24 cellular contexts compared by ENCODE assay signal in the genomic region with DNA sequence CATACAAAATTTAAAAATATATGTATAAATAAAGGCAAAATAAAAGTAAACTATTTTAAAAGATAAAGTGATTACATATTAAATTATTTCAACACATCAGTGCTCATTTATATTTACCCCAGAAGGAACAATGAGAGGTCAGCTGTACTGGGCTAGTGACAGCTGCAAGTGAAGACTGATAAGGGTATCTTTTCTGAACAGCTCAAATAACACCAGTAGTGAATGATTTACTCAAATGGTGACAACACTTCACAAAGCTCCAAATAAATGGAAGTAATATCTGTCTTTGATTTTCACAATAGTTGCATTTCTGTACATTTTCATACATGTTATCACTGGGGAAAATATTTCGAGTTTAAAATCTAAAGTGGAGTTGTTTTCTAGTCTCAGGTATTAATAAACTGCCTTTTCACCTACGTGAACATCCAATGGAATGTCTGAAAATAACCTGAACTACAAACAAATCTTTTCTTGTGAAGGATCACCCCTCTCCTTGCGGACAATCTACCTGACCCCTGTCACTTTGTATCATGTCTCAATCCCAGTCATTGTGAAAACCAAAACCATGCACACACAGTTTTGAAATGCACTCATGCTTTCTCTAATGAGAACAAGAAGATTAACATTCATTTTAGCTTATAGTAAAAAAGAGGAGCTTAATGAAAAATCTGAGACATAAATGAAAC.
"Had no signal": no experiment of that assay in that cellular context is flagged by ENCODE, and none has a peak within 500 bp of the region (broad histone marks: within the 10 kb centered on the region; RNA-seq: fewer than 3 reads in every experiment).

No MANE protein-coding gene starts in this region.

- FAIRE-seq: frontal cortex had no signal

- DNase-seq: activated B cell treated with CpG ODN at 0.5 μM for 24 hours; activated CD4-positive, alpha-beta T cell treated with anti-CD3 and anti-CD28 coated beads, Interleukin-2, amount 10 ng/mL, durations not matched to agents 24 days and 14 days; activated CD8-positive, alpha-beta memory T cell treated with anti-CD3 and anti-CD28 coated beads, Interleukin-2, amount 50 U/mL, for 4 hours; activated CD8-positive, alpha-beta T cell treated with anti-CD3 and anti-CD28 coated beads, Interleukin-2, amount 10 ng/mL, durations not matched to agents 7 days and 5 days; activated naive CD8-positive, alpha-beta T cell treated with anti-CD3 and anti-CD28 coated beads for 36 hours; anterior cingulate cortex; cerebellar nuclear complex; effector CD8-positive, alpha-beta T cell; head of caudate nucleus; left cardiac atrium; lower lobe of right lung; naive B cell; posterior cingulate gyrus; stimulated activated CD4-positive, alpha-beta T cell treated with anti-CD3 and anti-CD28 coated beads, Interleukin-4, amount 100 ng/mL, for 4 hours; stimulated activated CD8-positive, alpha-beta memory T cell treated with anti-CD3 and anti-CD28 coated beads, Interleukin-4, amount 100 ng/mL, for 48 hours; stimulated activated naive CD4-positive, alpha-beta T cell treated with Interleukin-2 at 50 U/mL for 16 hours; substantia nigra; uterus had no signal

- H3K4me1 ChIP-seq: lower lobe of right lung, right atrium auricular region, tibial nerve, uterus had no signal

- H3K9me3 ChIP-seq: lower lobe of right lung, neutrophil, tibial nerve, uterus had no signal

- H3K36me3 ChIP-seq: lower lobe of right lung, neutrophil, right atrium auricular region, tibial nerve, uterus had no signal

- H3K27me3 ChIP-seq: neutrophil, right atrium auricular region, tibial nerve, uterus had no signal

- ATAC-seq: activated CD8-positive, alpha-beta T cell treated with anti-CD3 and anti-CD28 coated beads, Interleukin-2, amount 10 ng/mL, durations not matched to agents 7 days and 5 days; left cardiac atrium; lower lobe of right lung had no signal

- H3K27ac ChIP-seq: epithelial cell of prostate, lower lobe of right lung, neutrophil, right atrium auricular region, tibial nerve, uterus had no signal

- H3K4me3 ChIP-seq: lower lobe of right lung, right atrium auricular region, smooth muscle cell, tibial nerve, uterus had no signal
